ENCODE assay signal across 9 cellular contexts in the genomic region with DNA sequence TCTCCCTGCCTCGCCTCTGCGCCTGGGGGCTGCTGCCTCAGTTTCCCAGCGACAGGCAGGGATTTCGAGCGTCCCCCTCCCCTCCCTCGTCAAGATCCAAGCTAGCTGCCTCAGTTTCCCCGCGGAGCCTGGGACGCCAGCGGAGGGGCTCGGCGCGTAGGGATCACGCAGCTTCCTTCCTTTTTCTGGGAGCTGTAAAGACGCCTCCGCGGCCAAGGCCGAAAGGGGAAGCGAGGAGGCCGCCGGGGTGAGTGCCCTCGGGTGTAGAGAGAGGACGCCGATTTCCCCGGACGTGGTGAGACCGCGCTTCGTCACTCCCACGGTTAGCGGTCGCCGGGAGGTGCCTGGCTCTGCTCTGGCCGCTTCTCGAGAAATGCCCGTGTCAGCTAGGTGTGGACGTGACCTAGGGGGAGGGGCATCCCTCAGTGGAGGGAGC. TPM values are rescaled to one million over a fixed set of nuclear protein-coding genes. Genes with fewer than 3 reads are reported as not detected.
DNase-seq lines count a peak whose midpoint lies in the region; ATAC-seq and TF ChIP-seq lines count a peak whose summit lies in the region.
"Had no signal": no experiment of that assay in that cellular context is flagged by ENCODE, and none has a peak within 500 bp of the region (broad histone marks: within the 10 kb centered on the region; RNA-seq: fewer than 3 reads in every experiment).

No MANE protein-coding gene starts in this region.

- peaks cover 13% of the 10 kb centered on the region for H3K36me3 Mint-ChIP-seq in natural killer cell treated with Interleukin-12 subunit alpha and Interleukin-12 subunit beta and Interleukin-15 and Interleukin-18, amount 100 ng/mL, for 72 hours

- peaks cover 0 to 20% (median 18%) of the 10 kb centered on the region in 4 donors for H3K4me1 ChIP-seq in tibial artery

- H3K4me3 Mint-ChIP-seq in natural killer cell treated with Interleukin-12 subunit alpha and Interleukin-12 subunit beta and Interleukin-15 and Interleukin-18, amount 100 ng/mL, for 72 hours, result peak overlapping the region; percentile 71

- H3K36me3 ChIP-seq in MG63, result no peaks in the 10 kb centered on the region
- peaks cover 0 to 8% (median 6%) of the 10 kb centered on the region in 3 donors for H3K36me3 ChIP-seq in tibial artery

- DNase-seq in activated CD4-positive, alpha-beta T cell treated with anti-CD3 and anti-CD28 coated beads for 24 hours (ENCODE audit: low read depth in 2 of 2), result peak; percentile 32 to 66
- DNase-seq in activated CD4-positive, alpha-beta T cell treated with anti-CD3 and anti-CD28 coated beads for 1 hour, result no peak
- DNase-seq in MG63 (no peak), erythroblast (lab: John Stamatoyannopoulos, UW) (peak; percentile 27 to 57), tibial artery (peak; percentile 72 to 79), cerebellar nuclear complex (lab: John Stamatoyannopoulos, UW) (no peak)
- peak in 2 of 3 experiments; percentile 72 to 74 for DNase-seq in activated CD8-positive, alpha-beta memory T cell treated with anti-CD3 and anti-CD28 coated beads for 48 hours (ENCODE audit: low read depth in 2 of 3, low spot score in 2 of 3)
- peak; percentile 98 for DNase-seq in natural killer cell treated with Interleukin-12 subunit alpha and Interleukin-12 subunit beta and Interleukin-15 and Interleukin-18, amount 100 ng/mL, for 72 hours (ENCODE audit: low spot score)

- intact Hi-C loops in tibial artery (cut with DNase I; ENCODE audit: low total_unique reads), result no loop called here

- H3K27ac ChIP-seq in tibial artery, result peak overlapping the region; percentile 53 to 61
- H3K27ac ChIP-seq: epithelial cell of prostate had no signal

- peak; percentile 86 to 88 for ATAC-seq in natural killer cell treated with Interleukin-12 subunit alpha and Interleukin-12 subunit beta and Interleukin-15 and Interleukin-18, amount 100 ng/mL, for 72 hours

- H3K9me3 ChIP-seq in MG63 (no peaks in the 10 kb centered on the region), tibial artery (no peaks in the 10 kb centered on the region)

- peak overlapping the region; percentile 96 to 98 for H3K27ac Mint-ChIP-seq in natural killer cell treated with Interleukin-12 subunit alpha and Interleukin-12 subunit beta and Interleukin-15 and Interleukin-18, amount 100 ng/mL, for 72 hours

- no peak for TF ChIP-seq POLR2A in erythroblast (IDR thresholded peaks at IDR 0.05; ENCODE audit: low read length)

- TF ChIP-seq CTCF in tibial artery (IDR thresholded peaks at IDR 0.05), result no peak

- H3K4me3 ChIP-seq in MG63, result peak overlapping the region; percentile 25; the same call in 1 of the 2 replicates
- H3K4me3 ChIP-seq in tibial artery, result peak overlapping the region; percentile 43 to 47

- H3K27me3 ChIP-seq in MG63 (no peaks in the 10 kb centered on the region), tibial artery (peaks cover 0 to 42% of the 10 kb centered on the region in 2 donors)

- peaks cover 24 to 27% of the 10 kb centered on the region in 2 donors for H3K4me1 Mint-ChIP-seq in natural killer cell treated with Interleukin-12 subunit alpha and Interleukin-12 subunit beta and Interleukin-15 and Interleukin-18, amount 100 ng/mL, for 72 hours (ENCODE audit: low read depth in 2 of 2)

- no peaks in the 10 kb centered on the region for H3K27me3 Mint-ChIP-seq in natural killer cell treated with Interleukin-12 subunit alpha and Interleukin-12 subunit beta and Interleukin-15 and Interleukin-18, amount 100 ng/mL, for 72 hours

- H3K9me3 Mint-ChIP-seq in natural killer cell treated with Interleukin-12 subunit alpha and Interleukin-12 subunit beta and Interleukin-15 and Interleukin-18, amount 100 ng/mL, for 72 hours, result no peaks in the 10 kb centered on the region

RNA-seq across cellular contexts. Expression of a gene that starts 0.7 kb away (rescaled TPM):
- total RNA-seq in MG63 (2014; rRNA removed; shearing (Covaris generic); ENCODE audit: low replicate concordance), result 3.8 and 5.1 TPM in 2 replicates
- total RNA-seq in natural killer cell treated with Interleukin-12 subunit alpha and Interleukin-12 subunit beta and Interleukin-15 and Interleukin-18, amount 100 ng/mL, for 72 hours, result 100 to 1,000 TPM; 106 to 264 TPM

RNA-seq across cellular contexts. Expression of a gene that starts 16.6 kb away (rescaled TPM):
- not detected in 2 replicates for total RNA-seq in MG63 (2014; rRNA removed; shearing (Covaris generic); ENCODE audit: low replicate concordance)
- total RNA-seq in natural killer cell treated with Interleukin-12 subunit alpha and Interleukin-12 subunit beta and Interleukin-15 and Interleukin-18, amount 100 ng/mL, for 72 hours, result 1 to 10 TPM; 1.4 to 2.1 TPM

RNA-seq across cellular contexts. Expression of a gene that starts 18.2 kb away (rescaled TPM):
- 188 and 218 TPM in 2 replicates for total RNA-seq in MG63 (2014; rRNA removed; shearing (Covaris generic); ENCODE audit: low replicate concordance)
- 100 to 1,000 TPM in 1 of 2 donors, 10 to 100 TPM in 1; 79.1 to 140 TPM for total RNA-seq in natural killer cell treated with Interleukin-12 subunit alpha and Interleukin-12 subunit beta and Interleukin-15 and Interleukin-18, amount 100 ng/mL, for 72 hours

RNA-seq across cellular contexts. Expression of a gene that starts 19.6 kb away (rescaled TPM):
- not detected in 2 replicates for total RNA-seq in MG63 (2014; rRNA removed; shearing (Covaris generic); ENCODE audit: low replicate concordance)
- total RNA-seq in natural killer cell treated with Interleukin-12 subunit alpha and Interleukin-12 subunit beta and Interleukin-15 and Interleukin-18, amount 100 ng/mL, for 72 hours, result under 1 TPM; 0.78 to 0.83 TPM

RNA-seq across cellular contexts. Expression of a gene that starts 39.1 kb away (rescaled TPM):
- 14.0 and 14.6 TPM in 2 replicates for total RNA-seq in MG63 (2014; rRNA removed; shearing (Covaris generic); ENCODE audit: low replicate concordance)
- total RNA-seq in natural killer cell treated with Interleukin-12 subunit alpha and Interleukin-12 subunit beta and Interleukin-15 and Interleukin-18, amount 100 ng/mL, for 72 hours, result 1 to 10 TPM; 6.2 to 6.5 TPM

Comparison
In these comparisons a context has a peak if more than half of its experiments do, and no peak if none do; other contexts are left out.
1. DNase-seq: peak in activated CD4-positive, alpha-beta T cell treated with anti-CD3 and anti-CD28 coated beads for 24 hours (2 of 2), activated CD8-positive, alpha-beta memory T cell treated with anti-CD3 and anti-CD28 coated beads for 48 hours (2 of 3), erythroblast (2 of 2), natural killer cell treated with Interleukin-12 subunit alpha and Interleukin-12 subunit beta and Interleukin-15 and Interleukin-18, amount 100 ng/mL, for 72 hours (single experiment) and tibial artery (2 of 2); none in activated CD4-positive, alpha-beta T cell treated with anti-CD3 and anti-CD28 coated beads for 1 hour (single experiment), MG63 (single experiment) and cerebellar nuclear complex (0 of 2).
2. RNA of a gene that starts 0.7 kb away (total RNA-seq): 106 to 264 TPM in natural killer cell treated with Interleukin-12 subunit alpha and Interleukin-12 subunit beta and Interleukin-15 and Interleukin-18, amount 100 ng/mL, for 72 hours; 3.8 to 5.1 TPM in MG63; every median in the first group is over 10 times any median in the second.